In the genomic region with DNA sequence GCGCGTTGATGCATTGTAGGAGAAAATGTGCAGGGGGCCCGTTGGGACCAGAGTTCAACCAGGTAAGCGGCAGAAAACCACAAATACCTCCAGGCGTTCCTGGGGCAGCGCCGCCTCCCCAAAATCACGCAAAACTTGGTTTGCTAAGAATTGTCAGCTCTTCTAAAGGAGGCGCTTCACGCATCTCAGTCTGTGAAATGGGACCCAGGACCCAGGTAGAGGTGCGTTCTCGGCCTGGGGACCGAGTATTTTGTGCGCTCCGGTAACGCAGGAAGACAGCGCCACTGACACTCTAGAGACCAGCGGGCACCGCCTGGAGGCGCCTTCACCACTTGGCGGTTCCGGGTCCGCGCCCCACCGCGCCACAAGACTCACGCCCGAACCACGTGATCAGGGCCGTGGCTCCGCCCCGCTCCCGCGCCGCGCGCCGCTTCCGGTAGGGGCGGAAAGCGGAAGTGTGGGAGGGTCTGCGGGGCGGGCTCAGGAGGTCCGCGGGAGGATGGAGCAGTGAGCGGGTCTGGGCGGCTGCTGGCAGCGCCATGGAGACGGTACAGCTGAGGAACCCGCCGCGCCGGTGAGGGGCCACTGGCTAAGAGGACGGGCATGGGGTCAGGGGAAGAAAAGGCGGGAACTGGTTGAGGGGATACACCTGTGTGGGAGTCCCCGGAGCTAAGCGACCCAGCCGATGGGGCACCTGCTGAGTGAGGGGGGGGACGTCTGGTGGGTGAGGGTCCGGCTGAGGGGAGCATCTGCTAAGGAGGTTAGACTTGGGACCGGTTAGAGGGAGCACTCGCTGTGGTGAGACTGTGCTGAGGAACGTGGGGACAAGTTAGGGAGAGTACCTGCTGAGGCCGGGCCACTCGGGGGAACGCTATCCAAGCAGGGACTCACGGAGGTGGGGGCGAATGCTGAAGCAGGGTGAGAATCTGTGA, we compare ENCODE assay signal across 1 cellular context.
A peak's percentile ranks its signal among the peaks of the same experiment; 100 is the strongest.
TF ChIP-seq lines count a peak whose summit lies in the region.

TSS of gene STK4 (plus strand) at position 483 of the 932 bp plus-strand sequence. CDS start at position 540, 57 bp downstream.

TF ChIP-seq in HepG2, 621 proteins besides CTCF, POLR2A, EP300 and RAD21 (continued from another document and continues in another):
- TF ChIP-seq, protein P1, sequence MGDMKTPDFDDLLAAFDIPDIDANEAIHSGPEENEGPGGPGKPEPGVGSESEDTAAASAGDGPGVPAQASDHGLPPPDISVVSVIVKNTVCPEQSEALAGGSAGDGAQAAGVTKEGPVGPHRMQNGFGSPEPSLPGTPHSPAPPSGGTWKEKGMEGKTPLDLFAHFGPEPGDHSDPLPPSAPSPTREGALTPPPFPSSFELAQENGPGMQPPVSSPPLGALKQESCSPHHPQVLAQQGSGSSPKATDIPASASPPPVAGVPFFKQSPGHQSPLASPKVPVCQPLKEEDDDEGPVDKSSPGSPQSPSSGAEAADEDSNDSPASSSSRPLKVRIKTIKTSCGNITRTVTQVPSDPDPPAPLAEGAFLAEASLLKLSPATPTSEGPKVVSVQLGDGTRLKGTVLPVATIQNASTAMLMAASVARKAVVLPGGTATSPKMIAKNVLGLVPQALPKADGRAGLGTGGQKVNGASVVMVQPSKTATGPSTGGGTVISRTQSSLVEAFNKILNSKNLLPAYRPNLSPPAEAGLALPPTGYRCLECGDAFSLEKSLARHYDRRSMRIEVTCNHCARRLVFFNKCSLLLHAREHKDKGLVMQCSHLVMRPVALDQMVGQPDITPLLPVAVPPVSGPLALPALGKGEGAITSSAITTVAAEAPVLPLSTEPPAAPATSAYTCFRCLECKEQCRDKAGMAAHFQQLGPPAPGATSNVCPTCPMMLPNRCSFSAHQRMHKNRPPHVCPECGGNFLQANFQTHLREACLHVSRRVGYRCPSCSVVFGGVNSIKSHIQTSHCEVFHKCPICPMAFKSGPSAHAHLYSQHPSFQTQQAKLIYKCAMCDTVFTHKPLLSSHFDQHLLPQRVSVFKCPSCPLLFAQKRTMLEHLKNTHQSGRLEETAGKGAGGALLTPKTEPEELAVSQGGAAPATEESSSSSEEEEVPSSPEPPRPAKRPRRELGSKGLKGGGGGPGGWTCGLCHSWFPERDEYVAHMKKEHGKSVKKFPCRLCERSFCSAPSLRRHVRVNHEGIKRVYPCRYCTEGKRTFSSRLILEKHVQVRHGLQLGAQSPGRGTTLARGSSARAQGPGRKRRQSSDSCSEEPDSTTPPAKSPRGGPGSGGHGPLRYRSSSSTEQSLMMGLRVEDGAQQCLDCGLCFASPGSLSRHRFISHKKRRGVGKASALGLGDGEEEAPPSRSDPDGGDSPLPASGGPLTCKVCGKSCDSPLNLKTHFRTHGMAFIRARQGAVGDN (CRISPR knock-in tag; IDR thresholded peaks at IDR 0.05): peak; percentile 99
- TF ChIP-seq RXRA (CRISPR knock-in tag; IDR thresholded peaks at IDR 0.05): peak; percentile 79
- no peak for TF ChIP-seq SRSF4 (IDR thresholded peaks at IDR 0.05; ENCODE audit: low read depth, low read length, poor library complexity, severe bottlenecking)
- TF ChIP-seq ZZZ3 (CRISPR knock-in tag; IDR thresholded peaks at IDR 0.05; ENCODE audit: borderline replicate concordance): peak; percentile 81
- TF ChIP-seq, protein P2, sequence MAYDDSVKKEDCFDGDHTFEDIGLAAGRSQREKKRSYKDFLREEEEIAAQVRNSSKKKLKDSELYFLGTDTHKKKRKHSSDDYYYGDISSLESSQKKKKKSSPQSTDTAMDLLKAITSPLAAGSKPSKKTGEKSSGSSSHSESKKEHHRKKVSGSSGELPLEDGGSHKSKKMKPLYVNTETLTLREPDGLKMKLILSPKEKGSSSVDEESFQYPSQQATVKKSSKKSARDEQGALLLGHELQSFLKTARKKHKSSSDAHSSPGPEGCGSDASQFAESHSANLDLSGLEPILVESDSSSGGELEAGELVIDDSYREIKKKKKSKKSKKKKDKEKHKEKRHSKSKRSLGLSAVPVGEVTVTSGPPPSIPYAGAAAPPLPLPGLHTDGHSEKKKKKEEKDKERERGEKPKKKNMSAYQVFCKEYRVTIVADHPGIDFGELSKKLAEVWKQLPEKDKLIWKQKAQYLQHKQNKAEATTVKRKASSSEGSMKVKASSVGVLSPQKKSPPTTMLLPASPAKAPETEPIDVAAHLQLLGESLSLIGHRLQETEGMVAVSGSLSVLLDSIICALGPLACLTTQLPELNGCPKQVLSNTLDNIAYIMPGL (CRISPR knock-in tag; IDR thresholded peaks at IDR 0.05; ENCODE audit: borderline replicate concordance in 1 of 2, low read depth in 1 of 2): peak; percentile 96 to 99
- TF ChIP-seq, protein P3, sequence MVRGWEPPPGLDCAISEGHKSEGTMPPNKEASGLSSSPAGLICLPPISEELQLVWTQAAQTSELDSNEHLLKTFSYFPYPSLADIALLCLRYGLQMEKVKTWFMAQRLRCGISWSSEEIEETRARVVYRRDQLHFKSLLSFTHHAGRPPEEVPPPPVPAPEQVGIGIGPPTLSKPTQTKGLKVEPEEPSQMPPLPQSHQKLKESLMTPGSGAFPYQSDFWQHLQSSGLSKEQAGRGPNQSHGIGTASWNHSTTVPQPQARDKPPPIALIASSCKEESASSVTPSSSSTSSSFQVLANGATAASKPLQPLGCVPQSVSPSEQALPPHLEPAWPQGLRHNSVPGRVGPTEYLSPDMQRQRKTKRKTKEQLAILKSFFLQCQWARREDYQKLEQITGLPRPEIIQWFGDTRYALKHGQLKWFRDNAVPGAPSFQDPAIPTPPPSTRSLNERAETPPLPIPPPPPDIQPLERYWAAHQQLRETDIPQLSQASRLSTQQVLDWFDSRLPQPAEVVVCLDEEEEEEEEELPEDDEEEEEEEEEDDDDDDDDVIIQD (CRISPR knock-in tag; IDR thresholded peaks at IDR 0.05; ENCODE audit: low read depth): peak; percentile 78
- peak; percentile 98 for TF ChIP-seq ZNF547 (CRISPR knock-in tag; IDR thresholded peaks at IDR 0.05)
- peak; percentile 69 for TF ChIP-seq ZNF674 (CRISPR knock-in tag; IDR thresholded peaks at IDR 0.05; ENCODE audit: low read depth)
- TF ChIP-seq ZFP41 (CRISPR knock-in tag; IDR thresholded peaks at IDR 0.05; ENCODE audit: borderline replicate concordance): no peak; the same call in 1 of the 2 replicates
- no peak for TF ChIP-seq SRSF9 (IDR thresholded peaks at IDR 0.05; ENCODE audit: borderline replicate concordance, insufficient read depth, low read depth, low read length, poor library complexity, severe bottlenecking)
- TF ChIP-seq RFX1 (IDR thresholded peaks at IDR 0.05): peak; percentile 21; the same call in 1 of the 2 replicates
- TF ChIP-seq RNF2 (conservative IDR thresholded peaks at IDR 0.05; ENCODE audit: low read depth): peak; percentile 78
- peak; percentile 98 for TF ChIP-seq ZFP91 (CRISPR knock-in tag; IDR thresholded peaks at IDR 0.05; ENCODE audit: borderline replicate concordance)
- TF ChIP-seq ZEB1 (IDR thresholded peaks at IDR 0.05; ENCODE audit: insufficient replicate concordance, low read depth): peak; percentile 4
- peak; percentile 99 for TF ChIP-seq HNF1B (CRISPR knock-in tag; IDR thresholded peaks at IDR 0.05)
- peak; percentile 92 for TF ChIP-seq USF2 (IDR thresholded peaks at IDR 0.05; ENCODE audit: low read depth, low read length)
- TF ChIP-seq USF2 (CRISPR knock-in tag; IDR thresholded peaks at IDR 0.05; ENCODE audit: borderline replicate concordance): peak; percentile 98
- TF ChIP-seq, protein P4, sequence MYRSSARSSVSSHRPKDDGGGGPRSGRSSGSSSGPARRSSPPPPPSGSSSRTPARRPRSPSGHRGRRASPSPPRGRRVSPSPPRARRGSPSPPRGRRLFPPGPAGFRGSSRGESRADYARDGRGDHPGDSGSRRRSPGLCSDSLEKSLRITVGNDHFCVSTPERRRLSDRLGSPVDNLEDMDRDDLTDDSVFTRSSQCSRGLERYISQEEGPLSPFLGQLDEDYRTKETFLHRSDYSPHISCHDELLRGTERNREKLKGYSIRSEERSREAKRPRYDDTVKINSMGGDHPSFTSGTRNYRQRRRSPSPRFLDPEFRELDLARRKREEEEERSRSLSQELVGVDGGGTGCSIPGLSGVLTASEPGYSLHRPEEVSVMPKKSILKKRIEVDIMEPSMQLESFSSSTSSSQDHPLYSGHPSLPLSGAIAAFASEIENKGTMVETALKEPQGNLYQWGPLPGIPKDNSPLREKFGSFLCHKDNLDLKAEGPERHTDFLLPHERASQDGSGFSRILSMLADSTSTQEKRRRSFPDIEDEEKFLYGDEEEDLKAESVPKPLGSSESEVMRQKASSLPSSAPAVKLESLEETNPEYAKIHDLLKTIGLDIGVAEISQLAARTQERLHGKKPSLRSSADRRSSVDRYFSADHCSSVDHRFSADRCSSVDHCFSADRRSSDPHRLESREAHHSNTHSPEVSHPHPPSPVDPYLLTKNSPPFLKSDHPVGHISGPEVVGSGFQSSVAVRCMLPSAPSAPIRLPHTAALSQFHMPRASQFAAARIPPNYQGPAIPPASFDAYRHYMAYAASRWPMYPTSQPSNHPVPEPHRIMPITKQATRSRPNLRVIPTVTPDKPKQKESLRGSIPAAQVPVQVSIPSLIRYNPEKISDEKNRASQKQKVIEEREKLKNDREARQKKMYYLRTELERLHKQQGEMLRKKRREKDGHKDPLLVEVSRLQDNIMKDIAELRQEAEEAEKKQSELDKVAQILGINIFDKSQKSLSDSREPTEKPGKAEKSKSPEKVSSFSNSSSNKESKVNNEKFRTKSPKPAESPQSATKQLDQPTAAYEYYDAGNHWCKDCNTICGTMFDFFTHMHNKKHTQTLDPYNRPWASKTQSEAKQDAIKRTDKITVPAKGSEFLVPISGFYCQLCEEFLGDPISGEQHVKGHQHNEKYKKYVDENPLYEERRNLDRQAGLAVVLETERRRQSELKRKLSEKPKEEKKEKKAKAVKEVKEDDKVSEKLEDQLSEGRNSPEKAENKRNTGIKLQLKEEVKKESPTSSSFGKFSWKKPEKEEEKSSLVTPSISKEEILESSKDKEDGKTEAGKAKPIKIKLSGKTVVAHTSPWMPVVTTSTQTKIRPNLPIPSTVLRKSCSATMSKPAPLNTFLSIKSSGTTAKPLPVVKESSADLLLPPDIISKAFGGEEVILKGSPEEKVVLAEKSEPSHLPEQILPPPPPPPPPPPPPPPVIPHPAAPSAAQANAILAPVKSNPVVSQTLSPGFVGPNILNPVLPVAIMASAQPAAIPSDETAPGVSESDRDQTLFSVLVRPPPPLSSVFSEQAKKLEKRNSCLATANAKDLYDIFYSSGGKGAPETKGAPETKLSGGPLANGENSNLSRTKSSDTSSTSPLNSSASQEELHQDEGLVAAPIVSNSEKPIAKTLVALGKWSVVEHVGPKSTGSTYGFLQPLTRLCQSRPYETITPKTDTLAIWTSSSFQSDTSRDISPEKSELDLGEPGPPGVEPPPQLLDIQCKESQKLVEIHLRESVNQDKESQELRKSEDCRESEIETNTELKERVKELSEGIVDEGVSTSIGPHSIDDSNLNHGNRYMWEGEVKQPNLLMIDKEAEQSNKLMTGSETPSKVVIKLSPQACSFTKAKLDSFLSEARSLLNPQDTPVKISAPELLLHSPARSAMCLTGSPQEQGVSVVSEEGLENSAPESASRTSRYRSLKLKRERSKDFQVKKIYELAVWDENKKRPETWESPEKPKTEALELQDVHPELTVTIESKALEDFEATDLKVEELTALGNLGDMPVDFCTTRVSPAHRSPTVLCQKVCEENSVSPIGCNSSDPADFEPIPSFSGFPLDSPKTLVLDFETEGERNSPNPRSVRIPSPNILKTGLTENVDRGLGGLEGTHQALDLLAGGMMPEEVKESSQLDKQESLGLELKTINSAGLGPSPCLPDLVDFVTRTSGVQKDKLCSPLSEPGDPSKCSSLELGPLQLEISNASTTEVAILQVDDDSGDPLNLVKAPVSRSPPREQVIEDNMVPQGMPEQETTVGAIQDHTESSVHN (CRISPR knock-in tag; IDR thresholded peaks at IDR 0.05): peak; percentile 81; the same call in 1 of the 2 replicates
- peak; percentile 85 for TF ChIP-seq ISL2 (CRISPR knock-in tag; IDR thresholded peaks at IDR 0.05)
- peak; percentile 98 for TF ChIP-seq TFDP1 (CRISPR knock-in tag; IDR thresholded peaks at IDR 0.05; ENCODE audit: borderline replicate concordance)
- TF ChIP-seq NFYB (CRISPR knock-in tag; IDR thresholded peaks at IDR 0.05): peak; percentile 66
- TF ChIP-seq HNRNPK (IDR thresholded peaks at IDR 0.05; ENCODE audit: low read depth, low read length, poor library complexity, severe bottlenecking): peak; percentile 97
- TF ChIP-seq MYC (CRISPR knock-in tag; IDR thresholded peaks at IDR 0.05; ENCODE audit: borderline replicate concordance): peak; percentile 97
- peak; percentile 97 for TF ChIP-seq ARNT2 (CRISPR knock-in tag; IDR thresholded peaks at IDR 0.05; ENCODE audit: low read depth)
